In the genomic region with DNA sequence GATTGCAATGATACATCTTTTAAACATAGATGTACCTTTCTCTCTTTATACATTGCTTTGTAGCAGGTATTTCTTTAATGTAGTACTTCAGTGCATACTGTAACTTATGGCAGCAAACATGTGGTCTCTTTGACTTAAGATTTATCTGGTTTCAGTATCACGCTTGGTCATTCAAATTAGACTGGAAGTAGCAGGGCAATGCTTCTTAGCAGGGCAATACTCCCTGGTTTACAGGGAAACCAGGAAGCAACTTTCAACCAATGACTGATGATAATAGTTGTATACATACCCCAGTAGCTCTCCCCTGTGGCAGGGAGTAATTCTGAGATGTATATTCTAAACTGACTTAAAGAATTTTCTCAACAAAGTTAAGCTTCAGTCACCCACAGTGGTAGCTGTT, we compare ENCODE assay signal across 30 cellular contexts.
"Had no signal": no experiment of that assay in that cellular context is flagged by ENCODE, and none has a peak within 500 bp of the region (broad histone marks: within the 10 kb centered on the region; RNA-seq: fewer than 3 reads in every experiment).

No MANE protein-coding gene starts in this region.

- H3K4me3 ChIP-seq: left ventricle myocardium inferior, lung, mucosa of descending colon, pancreas, prostate gland, skin epidermis, stomach, testis, thyroid gland, transverse colon, upper lobe of left lung, vagina had no signal

- H3K36me3 ChIP-seq: left ventricle myocardium inferior, pancreas, prostate gland, stomach, thyroid gland, transverse colon, upper lobe of left lung, vagina had no signal

- H3K4me1 ChIP-seq: left ventricle myocardium inferior, pancreas, prostate gland, stomach, testis, thyroid gland, transverse colon, upper lobe of left lung, vagina had no signal

- H3K27ac ChIP-seq: left ventricle myocardium inferior, pancreas, prostate gland, skin epidermis, stomach, testis, thyroid gland, transverse colon, upper lobe of left lung, vagina had no signal

- H3K9me3 ChIP-seq: pancreas, prostate gland, testis, thyroid gland, vagina had no signal

- DNase-seq: hippocampal formation; immature natural killer cell; kidney; left colon; left ventricle myocardium inferior; midbrain; mucosa of descending colon; naive thymus-derived CD4-positive, alpha-beta T cell; pancreas; posterior cingulate gyrus; retina; right cardiac atrium; stimulated activated CD4-positive, alpha-beta T cell treated with anti-CD3 and anti-CD28 coated beads, Interleukin-12 subunit alpha, Interleukin-12 subunit beta, amount 100 ng/mL, for 4 hours; stimulated activated CD4-positive, alpha-beta T cell treated with anti-CD3 and anti-CD28 coated beads, Interleukin-15, amount 100 ng/mL, for 24 hours; stimulated activated CD4-positive, alpha-beta T cell treated with anti-CD3 and anti-CD28 coated beads, Interleukin-2, amount 100 ng/mL, for 24 hours; stimulated activated CD4-positive, alpha-beta T cell treated with anti-CD3 and anti-CD28 coated beads, Interleukin-4, amount 100 ng/mL, for 1 hour; stimulated activated naive B cell treated with anti-CD40 and anti-IgM and Interleukin-4, amounts not matched to agents 10 μg/mL and 1 μg/mL and 100 μg/mL, for 72 hours; stimulated activated naive CD8-positive, alpha-beta T cell treated with anti-CD3 and anti-CD28 coated beads, Interleukin-15, Interleukin-2, amounts not matched to agents 100 U/mL and 50 U/mL, for 24 hours; stomach; testis; thyroid gland; transverse colon; upper lobe of left lung had no signal

- H3K27me3 ChIP-seq: pancreas, stomach, testis, thyroid gland, transverse colon, upper lobe of left lung, vagina had no signal

- FAIRE-seq: islet of Langerhans, kidney, pancreas had no signal

- ATAC-seq: left colon; mucosa of descending colon; naive thymus-derived CD4-positive, alpha-beta T cell; natural killer cell treated with Interleukin-12 subunit alpha and Interleukin-12 subunit beta and Interleukin-15 and Interleukin-18, amount 100 ng/mL, for 72 hours; pancreas; right cardiac atrium; sciatic nerve; stimulated activated naive B cell treated with anti-CD40 and anti-IgM and Interleukin-4, amounts not matched to agents 10 μg/mL and 1 μg/mL and 100 μg/mL, for 72 hours; stimulated activated naive CD8-positive, alpha-beta T cell treated with anti-CD3 and anti-CD28 coated beads, Interleukin-15, Interleukin-2, amounts not matched to agents 100 U/mL and 50 U/mL, for 24 hours had no signal
